In genomic region chr11:75576445-75577049, GRCh38 we compare ENCODE assay signal across 1 cellular context.
TF ChIP-seq lines count a peak whose summit lies in the region.

No MANE protein-coding gene starts in this region.

TF ChIP-seq in GM23338, 12 proteins besides CTCF, POLR2A, EP300 and RAD21 (continued from another document):
- TF ChIP-seq ZNF462 (CRISPR knock-in tag; IDR thresholded peaks at IDR 0.05) (no peak), ZNF331 (CRISPR knock-in tag; IDR thresholded peaks at IDR 0.05; ENCODE audit: low read depth) (no peak), CREB1 (CRISPR knock-in tag; IDR thresholded peaks at IDR 0.05; ENCODE audit: low read depth) (no peak), JUNB (IDR thresholded peaks at IDR 0.05; ENCODE audit: unreplicated experiment) (no peak), EZH2phosphoT487 (IDR thresholded peaks at IDR 0.05; ENCODE audit: unreplicated experiment) (no peak), REST (IDR thresholded peaks at IDR 0.05; ENCODE audit: unreplicated experiment) (no peak), STAT1 (IDR thresholded peaks at IDR 0.05; ENCODE audit: unreplicated experiment) (no peak), EZH2 (IDR thresholded peaks at IDR 0.05; ENCODE audit: low read depth, unreplicated experiment) (no peak)
